8 cellular contexts compared by ENCODE assay signal in the genomic region with DNA sequence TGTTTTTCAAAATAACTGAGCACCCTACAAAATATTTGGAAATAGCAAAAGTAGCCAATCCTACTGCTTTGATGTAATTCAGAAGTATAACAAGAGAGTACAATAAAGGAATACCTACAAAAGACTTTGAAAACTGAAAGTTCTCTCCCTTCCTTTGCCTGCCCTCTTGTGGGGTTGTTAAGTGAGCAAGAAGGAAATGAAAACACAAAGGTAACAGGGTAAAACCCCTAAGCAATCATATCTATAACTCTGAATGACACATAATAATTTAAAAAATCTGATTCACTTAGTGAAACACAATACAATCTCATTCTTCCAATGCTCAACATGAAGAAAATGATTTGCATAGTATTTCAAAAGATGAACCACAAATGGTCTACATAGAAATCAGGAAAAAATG.
DNase-seq lines count a peak whose midpoint lies in the region; ATAC-seq and TF ChIP-seq lines count a peak whose summit lies in the region.

No MANE protein-coding gene starts in this region.

- H3K36me3 ChIP-seq in DND-41 (ENCODE audit: insufficient read depth, low read length), result peaks cover 3% of the 10 kb centered on the region; the same call in 1 of the 2 replicates
- H3K36me3 ChIP-seq in mucosa of descending colon (ENCODE audit: low read depth), result no peaks in the 10 kb centered on the region

- ATAC-seq in DND-41 (ENCODE audit: insufficient read depth, low read depth) (peak; percentile 55; the same call in 1 of the 3 replicates), GM19395 (IDR thresholded peaks at IDR 0.05; ENCODE audit: unreplicated experiment) (peak; percentile 57), HG03521 (IDR thresholded peaks at IDR 0.05; ENCODE audit: unreplicated experiment) (peak; percentile 65), mucosa of descending colon (peak; percentile 75), HG03025 (IDR thresholded peaks at IDR 0.05; ENCODE audit: low FRiP score, unreplicated experiment) (no peak)

- H3K9me3 ChIP-seq in DND-41 (ENCODE audit: insufficient read depth, low read length, severe bottlenecking) (no peaks in the 10 kb centered on the region), mucosa of descending colon (no peaks in the 10 kb centered on the region)

- no peak overlapping the region for H3K4me3 ChIP-seq in DND-41 (ENCODE audit: low read depth in 1 of 2, low read length in 2 of 2)
- H3K4me3 ChIP-seq in astrocyte of the cerebellum (ENCODE audit: low read depth, low read length), result no peak overlapping the region
- H3K4me3 ChIP-seq in mucosa of descending colon, result no peak overlapping the region

- in situ Hi-C loops in astrocyte of the cerebellum (cut with HindIII; ENCODE audit: low sequenced_read_pairs), result no loop called here

- peaks cover 90% of the 10 kb centered on the region for H3K79me2 ChIP-seq in DND-41 (ENCODE audit: insufficient read depth, low read length)

- intact Hi-C loops in mucosa of descending colon (cut with DNase I, micrococcal nuclease), result no loop called here

- peaks cover 15% of the 10 kb centered on the region for H4K20me1 ChIP-seq in DND-41 (ENCODE audit: insufficient read depth, low read length)

- H3K9ac ChIP-seq in DND-41 (ENCODE audit: low read depth, low read length), result no peak overlapping the region

- H3K4me2 ChIP-seq in DND-41 (ENCODE audit: insufficient read depth, low read length), result no peak overlapping the region

- no peak overlapping the region for H2AFZ ChIP-seq in DND-41 (ENCODE audit: low read depth, low read length)

- no peaks in the 10 kb centered on the region for H3K27me3 ChIP-seq in DND-41 (ENCODE audit: insufficient read depth, low read length, poor library complexity)

- H3K4me1 ChIP-seq in DND-41 (ENCODE audit: insufficient read depth, low read length) (no peaks in the 10 kb centered on the region), mucosa of descending colon (ENCODE audit: low read depth) (peaks cover 16% of the 10 kb centered on the region)

- DNase-seq in DND-41 (no peak), astrocyte of the cerebellum (ENCODE audit: low read depth) (no peak), mucosa of descending colon (peak in 1 of 3 donors; percentile 58), mesenteric fat pad (ENCODE audit: low spot score) (no peak)
- no peak for DNase-seq in stimulated activated CD4-positive, alpha-beta T cell treated with anti-CD3 and anti-CD28 coated beads, Interleukin-4, amount 100 ng/mL, for 4 hours

- peak; percentile 42 for TF ChIP-seq CTCF in DND-41 (IDR thresholded peaks at IDR 0.05; ENCODE audit: borderline replicate concordance, extremely low read depth, low read length, poor library complexity, severe bottlenecking)
- peak; percentile 60 for TF ChIP-seq CTCF in astrocyte of the cerebellum (IDR thresholded peaks at IDR 0.05; ENCODE audit: low read depth, low read length, missing control alignments)
- peak; percentile 19 for TF ChIP-seq CTCF in mucosa of descending colon (IDR thresholded peaks at IDR 0.05)

- no peak overlapping the region for H3K27ac ChIP-seq in DND-41 (ENCODE audit: low read length)
